In the genomic region with DNA sequence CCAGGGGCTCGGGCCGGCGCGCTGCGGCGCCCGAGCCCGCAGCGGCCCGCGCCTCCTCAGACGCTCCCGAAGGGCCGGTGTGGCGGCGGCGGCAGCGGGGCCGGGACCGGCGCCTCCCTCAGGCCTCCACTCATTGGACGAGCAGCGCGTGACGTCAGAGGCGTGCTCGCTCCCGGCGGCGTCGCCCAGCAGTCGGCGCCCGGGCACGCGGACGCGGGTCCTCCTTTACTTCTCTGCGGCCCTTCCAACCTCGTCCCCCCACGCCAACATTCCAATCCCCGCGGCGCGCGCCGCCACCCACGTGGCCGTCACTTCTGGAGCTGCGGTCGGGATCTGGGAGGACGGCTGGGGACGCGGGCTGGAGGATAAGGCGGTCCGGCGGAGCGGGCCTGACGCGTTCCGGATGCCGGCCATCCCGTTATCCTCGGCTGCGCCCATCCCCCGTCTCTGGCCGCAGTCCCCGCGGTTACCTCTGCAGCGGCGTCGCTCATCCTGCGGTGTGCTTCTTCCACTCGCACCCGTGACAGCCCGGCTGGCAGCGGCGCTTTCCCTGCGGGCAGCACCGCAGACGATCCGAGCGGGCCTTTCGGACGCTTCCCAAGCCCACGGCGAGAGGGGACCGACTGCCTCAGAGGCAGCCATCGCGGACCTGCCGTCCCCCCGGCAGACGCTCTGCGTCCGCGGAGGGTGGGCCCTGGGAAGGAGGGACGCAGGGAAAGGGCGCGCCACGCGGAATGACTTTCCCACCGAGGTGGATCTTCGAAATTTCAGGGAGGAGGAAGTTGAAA, we compare ENCODE assay signal across 1 cellular context.
TF ChIP-seq lines count a peak whose summit lies in the region.

A gene with protein sequence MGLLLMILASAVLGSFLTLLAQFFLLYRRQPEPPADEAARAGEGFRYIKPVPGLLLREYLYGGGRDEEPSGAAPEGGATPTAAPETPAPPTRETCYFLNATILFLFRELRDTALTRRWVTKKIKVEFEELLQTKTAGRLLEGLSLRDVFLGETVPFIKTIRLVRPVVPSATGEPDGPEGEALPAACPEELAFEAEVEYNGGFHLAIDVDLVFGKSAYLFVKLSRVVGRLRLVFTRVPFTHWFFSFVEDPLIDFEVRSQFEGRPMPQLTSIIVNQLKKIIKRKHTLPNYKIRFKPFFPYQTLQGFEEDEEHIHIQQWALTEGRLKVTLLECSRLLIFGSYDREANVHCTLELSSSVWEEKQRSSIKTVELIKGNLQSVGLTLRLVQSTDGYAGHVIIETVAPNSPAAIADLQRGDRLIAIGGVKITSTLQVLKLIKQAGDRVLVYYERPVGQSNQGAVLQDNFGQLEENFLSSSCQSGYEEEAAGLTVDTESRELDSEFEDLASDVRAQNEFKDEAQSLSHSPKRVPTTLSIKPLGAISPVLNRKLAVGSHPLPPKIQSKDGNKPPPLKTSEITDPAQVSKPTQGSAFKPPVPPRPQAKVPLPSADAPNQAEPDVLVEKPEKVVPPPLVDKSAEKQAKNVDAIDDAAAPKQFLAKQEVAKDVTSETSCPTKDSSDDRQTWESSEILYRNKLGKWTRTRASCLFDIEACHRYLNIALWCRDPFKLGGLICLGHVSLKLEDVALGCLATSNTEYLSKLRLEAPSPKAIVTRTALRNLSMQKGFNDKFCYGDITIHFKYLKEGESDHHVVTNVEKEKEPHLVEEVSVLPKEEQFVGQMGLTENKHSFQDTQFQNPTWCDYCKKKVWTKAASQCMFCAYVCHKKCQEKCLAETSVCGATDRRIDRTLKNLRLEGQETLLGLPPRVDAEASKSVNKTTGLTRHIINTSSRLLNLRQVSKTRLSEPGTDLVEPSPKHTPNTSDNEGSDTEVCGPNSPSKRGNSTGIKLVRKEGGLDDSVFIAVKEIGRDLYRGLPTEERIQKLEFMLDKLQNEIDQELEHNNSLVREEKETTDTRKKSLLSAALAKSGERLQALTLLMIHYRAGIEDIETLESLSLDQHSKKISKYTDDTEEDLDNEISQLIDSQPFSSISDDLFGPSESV (minus strand): TSS at position 81 of the 788 bp plus-strand sequence. CDS start 213 bp downstream, outside the sequence.

TF ChIP-seq in K562, 482 proteins besides CTCF, POLR2A, EP300 and RAD21 (continued from another document and continues in another):
- TF ChIP-seq, protein P1, sequence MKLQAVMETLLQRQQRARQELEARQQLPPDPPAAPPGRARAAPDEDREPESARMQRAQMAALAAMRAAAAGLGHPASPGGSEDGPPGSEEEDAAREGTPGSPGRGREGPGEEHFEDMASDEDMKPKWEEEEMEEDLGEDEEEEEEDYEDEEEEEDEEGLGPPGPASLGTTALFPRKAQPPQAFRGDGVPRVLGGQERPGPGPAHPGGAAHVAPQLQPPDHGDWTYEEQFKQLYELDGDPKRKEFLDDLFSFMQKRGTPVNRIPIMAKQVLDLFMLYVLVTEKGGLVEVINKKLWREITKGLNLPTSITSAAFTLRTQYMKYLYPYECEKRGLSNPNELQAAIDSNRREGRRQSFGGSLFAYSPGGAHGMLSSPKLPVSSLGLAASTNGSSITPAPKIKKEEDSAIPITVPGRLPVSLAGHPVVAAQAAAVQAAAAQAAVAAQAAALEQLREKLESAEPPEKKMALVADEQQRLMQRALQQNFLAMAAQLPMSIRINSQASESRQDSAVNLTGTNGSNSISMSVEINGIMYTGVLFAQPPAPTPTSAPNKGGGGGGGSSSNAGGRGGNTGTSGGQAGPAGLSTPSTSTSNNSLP (IDR thresholded peaks at IDR 0.05; ENCODE audit: borderline replicate concordance, low read depth, low read length): no peak
- TF ChIP-seq SP1 (CRISPR knock-in tag; IDR thresholded peaks at IDR 0.05) (peak; percentile 37; the same call in 1 of the 2 replicates), ZBTB7A (IDR thresholded peaks at IDR 0.05; ENCODE audit: borderline replicate concordance, control insufficient read depth, low read depth, low read length) (no peak), ZNF408 (CRISPR knock-in tag; IDR thresholded peaks at IDR 0.05; ENCODE audit: low read depth) (no peak), RBM39 (optimal IDR thresholded peaks at IDR 0.05; ENCODE audit: low read depth, low read length) (no peak), RBM25 (IDR thresholded peaks at IDR 0.05; ENCODE audit: low read depth, low read length, severe bottlenecking) (peak; percentile 69), FOXJ2 (tag; IDR thresholded peaks at IDR 0.05) (no peak), BCL6 (CRISPR knock-in tag; IDR thresholded peaks at IDR 0.05) (no peak), U2AF1 (optimal IDR thresholded peaks at IDR 0.05; ENCODE audit: low read depth, low read length) (peak; percentile 77), ZBTB12 (CRISPR knock-in tag; IDR thresholded peaks at IDR 0.05) (peak; percentile 63), ZNF655 (CRISPR knock-in tag; IDR thresholded peaks at IDR 0.05) (no peak), ETV1 (tag; conservative IDR thresholded peaks at IDR 0.05; ENCODE audit: low read depth) (0 out of 2 replicates have a peak, but pooled peaks have one; percentile 38), ZBTB1 (CRISPR knock-in tag; IDR thresholded peaks at IDR 0.05; ENCODE audit: borderline replicate concordance, low read depth) (peak; percentile 91), SNRNP70 (optimal IDR thresholded peaks at IDR 0.05; ENCODE audit: low read depth, low read length) (no peak), ZNF764 (CRISPR knock-in tag; IDR thresholded peaks at IDR 0.05; ENCODE audit: low read depth) (no peak), KLF16 (IDR thresholded peaks at IDR 0.05) (no peak), ZNF584 (CRISPR knock-in tag; IDR thresholded peaks at IDR 0.05; ENCODE audit: low read depth) (no peak), SNAPC5 (CRISPR knock-in tag; IDR thresholded peaks at IDR 0.05) (no peak), BRD9 (IDR thresholded peaks at IDR 0.05; ENCODE audit: low read depth, partially characterized antibody) (no peak), U2AF2 (optimal IDR thresholded peaks at IDR 0.05; ENCODE audit: low read depth, low read length) (no peak), CBFA2T2 (conservative IDR thresholded peaks at IDR 0.05) (no peak), ZNF134 (CRISPR knock-in tag; conservative IDR thresholded peaks at IDR 0.05) (no peak), STAT5A (IDR thresholded peaks at IDR 0.05; ENCODE audit: borderline replicate concordance, low read length) (no peak), TBP (optimal IDR thresholded peaks at IDR 0.05; ENCODE audit: low read depth, low read length) (peak; percentile 54), RBFOX2 (IDR thresholded peaks at IDR 0.05; ENCODE audit: low read depth, low read length) (peak; percentile 89)
- TF ChIP-seq, protein P2, sequence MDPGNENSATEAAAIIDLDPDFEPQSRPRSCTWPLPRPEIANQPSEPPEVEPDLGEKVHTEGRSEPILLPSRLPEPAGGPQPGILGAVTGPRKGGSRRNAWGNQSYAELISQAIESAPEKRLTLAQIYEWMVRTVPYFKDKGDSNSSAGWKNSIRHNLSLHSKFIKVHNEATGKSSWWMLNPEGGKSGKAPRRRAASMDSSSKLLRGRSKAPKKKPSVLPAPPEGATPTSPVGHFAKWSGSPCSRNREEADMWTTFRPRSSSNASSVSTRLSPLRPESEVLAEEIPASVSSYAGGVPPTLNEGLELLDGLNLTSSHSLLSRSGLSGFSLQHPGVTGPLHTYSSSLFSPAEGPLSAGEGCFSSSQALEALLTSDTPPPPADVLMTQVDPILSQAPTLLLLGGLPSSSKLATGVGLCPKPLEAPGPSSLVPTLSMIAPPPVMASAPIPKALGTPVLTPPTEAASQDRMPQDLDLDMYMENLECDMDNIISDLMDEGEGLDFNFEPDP (CRISPR knock-in tag; IDR thresholded peaks at IDR 0.05): no peak
- TF ChIP-seq, protein P3, sequence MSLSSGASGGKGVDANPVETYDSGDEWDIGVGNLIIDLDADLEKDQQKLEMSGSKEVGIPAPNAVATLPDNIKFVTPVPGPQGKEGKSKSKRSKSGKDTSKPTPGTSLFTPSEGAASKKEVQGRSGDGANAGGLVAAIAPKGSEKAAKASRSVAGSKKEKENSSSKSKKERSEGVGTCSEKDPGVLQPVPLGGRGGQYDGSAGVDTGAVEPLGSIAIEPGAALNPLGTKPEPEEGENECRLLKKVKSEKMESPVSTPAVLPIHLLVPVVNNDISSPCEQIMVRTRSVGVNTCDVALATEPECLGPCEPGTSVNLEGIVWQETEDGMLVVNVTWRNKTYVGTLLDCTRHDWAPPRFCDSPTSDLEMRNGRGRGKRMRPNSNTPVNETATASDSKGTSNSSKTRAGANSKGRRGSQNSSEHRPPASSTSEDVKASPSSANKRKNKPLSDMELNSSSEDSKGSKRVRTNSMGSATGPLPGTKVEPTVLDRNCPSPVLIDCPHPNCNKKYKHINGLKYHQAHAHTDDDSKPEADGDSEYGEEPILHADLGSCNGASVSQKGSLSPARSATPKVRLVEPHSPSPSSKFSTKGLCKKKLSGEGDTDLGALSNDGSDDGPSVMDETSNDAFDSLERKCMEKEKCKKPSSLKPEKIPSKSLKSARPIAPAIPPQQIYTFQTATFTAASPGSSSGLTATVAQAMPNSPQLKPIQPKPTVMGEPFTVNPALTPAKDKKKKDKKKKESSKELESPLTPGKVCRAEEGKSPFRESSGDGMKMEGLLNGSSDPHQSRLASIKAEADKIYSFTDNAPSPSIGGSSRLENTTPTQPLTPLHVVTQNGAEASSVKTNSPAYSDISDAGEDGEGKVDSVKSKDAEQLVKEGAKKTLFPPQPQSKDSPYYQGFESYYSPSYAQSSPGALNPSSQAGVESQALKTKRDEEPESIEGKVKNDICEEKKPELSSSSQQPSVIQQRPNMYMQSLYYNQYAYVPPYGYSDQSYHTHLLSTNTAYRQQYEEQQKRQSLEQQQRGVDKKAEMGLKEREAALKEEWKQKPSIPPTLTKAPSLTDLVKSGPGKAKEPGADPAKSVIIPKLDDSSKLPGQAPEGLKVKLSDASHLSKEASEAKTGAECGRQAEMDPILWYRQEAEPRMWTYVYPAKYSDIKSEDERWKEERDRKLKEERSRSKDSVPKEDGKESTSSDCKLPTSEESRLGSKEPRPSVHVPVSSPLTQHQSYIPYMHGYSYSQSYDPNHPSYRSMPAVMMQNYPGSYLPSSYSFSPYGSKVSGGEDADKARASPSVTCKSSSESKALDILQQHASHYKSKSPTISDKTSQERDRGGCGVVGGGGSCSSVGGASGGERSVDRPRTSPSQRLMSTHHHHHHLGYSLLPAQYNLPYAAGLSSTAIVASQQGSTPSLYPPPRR (CRISPR knock-in tag; IDR thresholded peaks at IDR 0.05; ENCODE audit: borderline replicate concordance): 0 out of 2 replicates have a peak, but pooled peaks have one; percentile 86
- TF ChIP-seq, protein P4, sequence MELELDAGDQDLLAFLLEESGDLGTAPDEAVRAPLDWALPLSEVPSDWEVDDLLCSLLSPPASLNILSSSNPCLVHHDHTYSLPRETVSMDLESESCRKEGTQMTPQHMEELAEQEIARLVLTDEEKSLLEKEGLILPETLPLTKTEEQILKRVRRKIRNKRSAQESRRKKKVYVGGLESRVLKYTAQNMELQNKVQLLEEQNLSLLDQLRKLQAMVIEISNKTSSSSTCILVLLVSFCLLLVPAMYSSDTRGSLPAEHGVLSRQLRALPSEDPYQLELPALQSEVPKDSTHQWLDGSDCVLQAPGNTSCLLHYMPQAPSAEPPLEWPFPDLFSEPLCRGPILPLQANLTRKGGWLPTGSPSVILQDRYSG (tag; conservative IDR thresholded peaks at IDR 0.05; ENCODE audit: low read depth): no peak
- TF ChIP-seq, protein P5, sequence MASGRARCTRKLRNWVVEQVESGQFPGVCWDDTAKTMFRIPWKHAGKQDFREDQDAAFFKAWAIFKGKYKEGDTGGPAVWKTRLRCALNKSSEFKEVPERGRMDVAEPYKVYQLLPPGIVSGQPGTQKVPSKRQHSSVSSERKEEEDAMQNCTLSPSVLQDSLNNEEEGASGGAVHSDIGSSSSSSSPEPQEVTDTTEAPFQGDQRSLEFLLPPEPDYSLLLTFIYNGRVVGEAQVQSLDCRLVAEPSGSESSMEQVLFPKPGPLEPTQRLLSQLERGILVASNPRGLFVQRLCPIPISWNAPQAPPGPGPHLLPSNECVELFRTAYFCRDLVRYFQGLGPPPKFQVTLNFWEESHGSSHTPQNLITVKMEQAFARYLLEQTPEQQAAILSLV (tag; IDR thresholded peaks at IDR 0.05): no peak
- TF ChIP-seq, protein P6, sequence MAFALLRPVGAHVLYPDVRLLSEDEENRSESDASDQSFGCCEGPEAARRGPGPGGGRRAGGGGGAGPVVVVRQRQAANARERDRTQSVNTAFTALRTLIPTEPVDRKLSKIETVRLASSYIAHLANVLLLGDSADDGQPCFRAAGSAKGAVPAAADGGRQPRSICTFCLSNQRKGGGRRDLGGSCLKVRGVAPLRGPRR (CRISPR knock-in tag; IDR thresholded peaks at IDR 0.05): no peak
- TF ChIP-seq, protein P7, sequence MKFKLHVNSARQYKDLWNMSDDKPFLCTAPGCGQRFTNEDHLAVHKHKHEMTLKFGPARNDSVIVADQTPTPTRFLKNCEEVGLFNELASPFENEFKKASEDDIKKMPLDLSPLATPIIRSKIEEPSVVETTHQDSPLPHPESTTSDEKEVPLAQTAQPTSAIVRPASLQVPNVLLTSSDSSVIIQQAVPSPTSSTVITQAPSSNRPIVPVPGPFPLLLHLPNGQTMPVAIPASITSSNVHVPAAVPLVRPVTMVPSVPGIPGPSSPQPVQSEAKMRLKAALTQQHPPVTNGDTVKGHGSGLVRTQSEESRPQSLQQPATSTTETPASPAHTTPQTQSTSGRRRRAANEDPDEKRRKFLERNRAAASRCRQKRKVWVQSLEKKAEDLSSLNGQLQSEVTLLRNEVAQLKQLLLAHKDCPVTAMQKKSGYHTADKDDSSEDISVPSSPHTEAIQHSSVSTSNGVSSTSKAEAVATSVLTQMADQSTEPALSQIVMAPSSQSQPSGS (CRISPR knock-in tag; IDR thresholded peaks at IDR 0.05): no peak
